Comparison of ENCODE assay signal across 25 cellular contexts in the genomic region with DNA sequence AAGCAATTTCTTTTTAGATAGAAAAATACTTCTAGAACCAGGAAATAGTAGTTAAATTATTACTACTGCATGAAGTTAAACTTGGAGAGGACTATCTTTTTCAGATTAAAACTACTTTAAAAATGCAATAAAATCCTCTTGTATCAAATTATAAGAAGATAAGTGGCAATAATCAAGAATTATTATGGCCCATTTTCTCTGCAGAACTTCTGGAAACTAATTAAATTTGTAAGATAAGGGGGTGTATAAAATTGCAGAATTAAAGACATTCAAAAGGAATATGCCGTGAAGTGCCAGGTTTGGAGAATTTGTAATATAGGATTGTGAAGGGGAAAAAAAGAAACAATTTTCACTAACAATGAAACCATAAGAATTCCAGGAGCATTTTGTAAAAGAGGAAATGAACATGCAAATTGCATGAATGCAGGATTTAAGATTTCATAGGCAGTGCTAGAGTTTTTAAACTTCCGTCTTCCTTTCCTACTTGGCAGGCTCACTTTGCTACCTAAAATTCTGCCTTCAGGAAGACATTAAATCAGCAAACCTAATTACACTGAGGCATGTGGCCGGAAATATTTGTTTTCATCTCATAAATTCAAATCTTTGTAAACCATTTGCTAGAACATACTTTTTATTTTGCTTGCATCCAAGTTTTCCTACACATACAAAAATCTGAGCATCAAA.
"Had no signal": no experiment of that assay in that cellular context is flagged by ENCODE, and none has a peak within 500 bp of the region (broad histone marks: within the 10 kb centered on the region; RNA-seq: fewer than 3 reads in every experiment).

No MANE protein-coding gene starts in this region.

- H3K36me3 Mint-ChIP-seq: activated CD8-positive, alpha-beta memory T cell treated with anti-CD3 and anti-CD28 coated beads, Interleukin-2, amount 10 ng/mL, durations not matched to agents 7 days and 5 days; activated naive CD4-positive, alpha-beta T cell treated with anti-CD3 and anti-CD28 coated beads, Interleukin-2, amount 50 U/mL, for 24 hours; IgD-negative memory B cell had no signal

- H3K36me3 ChIP-seq: ascending aorta, brain microvascular endothelial cell, cardiac muscle cell had no signal

- H3K27ac ChIP-seq: ascending aorta, brain microvascular endothelial cell, cardiac muscle cell, KMS-11 had no signal

- H3K9me3 ChIP-seq: ascending aorta had no signal

- H3K27me3 Mint-ChIP-seq: activated B cell treated with CpG ODN at 0.5 μM for 24 hours; activated CD4-positive, alpha-beta T cell treated with anti-CD3 and anti-CD28 coated beads, Interleukin-2, amount 10 ng/mL, durations not matched to agents 24 days and 14 days; activated CD8-positive, alpha-beta memory T cell treated with anti-CD3 and anti-CD28 coated beads, Interleukin-2, amount 10 ng/mL, durations not matched to agents 7 days and 5 days; activated naive CD4-positive, alpha-beta T cell treated with anti-CD3 and anti-CD28 coated beads, Interleukin-2, amount 50 U/mL, for 24 hours; activated T-cell treated with anti-CD3 and anti-CD28 coated beads, Interleukin-2, amount 50 U/mL, for 24 hours; IgD-negative memory B cell; T-helper 17 cell had no signal

- H3K4me3 Mint-ChIP-seq: activated B cell treated with CpG ODN at 0.5 μM for 24 hours; activated CD4-positive, alpha-beta T cell treated with anti-CD3 and anti-CD28 coated beads, Interleukin-2, amount 10 ng/mL, durations not matched to agents 24 days and 14 days; activated CD8-positive, alpha-beta memory T cell treated with anti-CD3 and anti-CD28 coated beads, Interleukin-2, amount 10 ng/mL, durations not matched to agents 7 days and 5 days; activated naive CD4-positive, alpha-beta T cell treated with anti-CD3 and anti-CD28 coated beads, Interleukin-2, amount 50 U/mL, for 24 hours; activated T-cell treated with anti-CD3 and anti-CD28 coated beads, Interleukin-2, amount 50 U/mL, for 24 hours; activated T-helper 1 cell treated with anti-CD3 and anti-CD28 coated beads, Interleukin-12 subunit alpha, Interleukin-12 subunit beta, Interleukin-2, Interleukin-4 antibody, amounts not matched to agents 30 ng/mL and 10 ng/mL and 1 ng/mL, durations not matched to agents 14 hours and 24 hours and 36 hours; IgD-negative memory B cell; T-helper 17 cell had no signal

- H3K9me3 Mint-ChIP-seq: activated CD4-positive, alpha-beta T cell treated with anti-CD3 and anti-CD28 coated beads, Interleukin-2, amount 10 ng/mL, durations not matched to agents 24 days and 14 days; activated naive CD4-positive, alpha-beta T cell treated with anti-CD3 and anti-CD28 coated beads, Interleukin-2, amount 50 U/mL, for 24 hours had no signal

- H3K27me3 ChIP-seq: ascending aorta, brain microvascular endothelial cell, cardiac muscle cell had no signal

- H3K9ac ChIP-seq: KMS-11 had no signal

- H3K27ac Mint-ChIP-seq: activated B cell treated with CpG ODN at 0.5 μM for 24 hours; activated CD4-positive, alpha-beta T cell treated with anti-CD3 and anti-CD28 coated beads, Interleukin-2, amount 10 ng/mL, durations not matched to agents 24 days and 14 days; activated CD8-positive, alpha-beta memory T cell treated with anti-CD3 and anti-CD28 coated beads, Interleukin-2, amount 10 ng/mL, durations not matched to agents 7 days and 5 days; activated naive CD4-positive, alpha-beta T cell treated with anti-CD3 and anti-CD28 coated beads, Interleukin-2, amount 50 U/mL, for 24 hours; activated T-cell treated with anti-CD3 and anti-CD28 coated beads, Interleukin-2, amount 50 U/mL, for 24 hours; activated T-helper 1 cell treated with anti-CD3 and anti-CD28 coated beads, Interleukin-12 subunit alpha, Interleukin-12 subunit beta, Interleukin-2, Interleukin-4 antibody, amounts not matched to agents 30 ng/mL and 10 ng/mL and 1 ng/mL, durations not matched to agents 14 hours and 24 hours and 36 hours; IgD-negative memory B cell; T-helper 17 cell had no signal

- H3K4me3 ChIP-seq: ascending aorta, cardiac muscle cell had no signal

- H3K4me1 Mint-ChIP-seq: activated B cell treated with CpG ODN at 0.5 μM for 24 hours; activated CD4-positive, alpha-beta T cell treated with anti-CD3 and anti-CD28 coated beads, Interleukin-2, amount 10 ng/mL, durations not matched to agents 24 days and 14 days; activated CD8-positive, alpha-beta memory T cell treated with anti-CD3 and anti-CD28 coated beads, Interleukin-2, amount 10 ng/mL, durations not matched to agents 7 days and 5 days; activated naive CD4-positive, alpha-beta T cell treated with anti-CD3 and anti-CD28 coated beads, Interleukin-2, amount 50 U/mL, for 24 hours; T-helper 17 cell had no signal

- H3K4me1 ChIP-seq: ascending aorta had no signal

- DNase-seq: activated B cell treated with CpG ODN at 0.5 μM for 24 hours; activated CD4-positive, alpha-beta T cell treated with anti-CD3 and anti-CD28 coated beads for 1 hour; activated CD4-positive, alpha-beta T cell treated with anti-CD3 and anti-CD28 coated beads, Interleukin-2, amount 10 ng/mL, durations not matched to agents 24 days and 14 days; activated CD4-positive, alpha-beta T cell treated with anti-CD3 and anti-CD28 coated beads, Interleukin-2, amount 50 U/mL, for 48 hours; activated CD8-positive, alpha-beta memory T cell treated with anti-CD3 and anti-CD28 coated beads, Interleukin-2, amount 10 ng/mL, durations not matched to agents 7 days and 5 days; activated effector memory CD4-positive, alpha-beta T cell treated with Interleukin-2 at 50 U/mL for 16 hours; activated naive CD4-positive, alpha-beta T cell; activated T-cell treated with anti-CD3 and anti-CD28 coated beads, Interleukin-2, amount 50 U/mL, for 24 hours; MV-4-11; NCI-H1417 treated with DMSO at 0.1 percent for 48 hours; NCI-H1694 treated with DMSO at 0.1 percent for 48 hours; NCI-H2081; NCI-H510A treated with DMSO at 0.1 percent for 48 hours; NK-92 treated with Interleukin-12 subunit alpha and Interleukin-12 subunit beta, amount 100 ng/mL, for 24 hours; OCI-M1; RPMI8226; T-helper 17 cell; T-helper 9 cell had no signal
